1 cellular context compared by ENCODE assay signal in genomic region chr19:2945575-2946184, GRCh38.
TF ChIP-seq lines count a peak whose summit lies in the region.

No MANE protein-coding gene starts in this region.

TF ChIP-seq in HEK293, 187 proteins besides CTCF, POLR2A, EP300 and RAD21 (continued from another document):
- no peak for TF ChIP-seq PRDM2 (tag by site-specific recombination; IDR thresholded peaks at IDR 0.05; ENCODE audit: borderline replicate concordance)
- 0 out of 2 replicates have a peak, but pooled peaks have one; percentile 5 for TF ChIP-seq ZNF324 (tag by site-specific recombination; IDR thresholded peaks at IDR 0.05)
- no peak for TF ChIP-seq HOXC10 (CRISPR knock-in tag; IDR thresholded peaks at IDR 0.05)
- TF ChIP-seq ZNF19 (tag by site-specific recombination; IDR thresholded peaks at IDR 0.05; ENCODE audit: low read depth): no peak
- TF ChIP-seq ZNF223 (tag by site-specific recombination; IDR thresholded peaks at IDR 0.05): no peak
- TF ChIP-seq RBAK (tag by site-specific recombination; IDR thresholded peaks at IDR 0.05): no peak
- TF ChIP-seq ZFP3 (tag by site-specific recombination; IDR thresholded peaks at IDR 0.05; ENCODE audit: low read depth): no peak
- no peak for TF ChIP-seq ZNF560 (tag by site-specific recombination; IDR thresholded peaks at IDR 0.05; ENCODE audit: borderline replicate concordance)
- no peak for TF ChIP-seq ZNF248 (tag by site-specific recombination; IDR thresholded peaks at IDR 0.05)
- no peak for TF ChIP-seq ZSCAN18 (tag by site-specific recombination; IDR thresholded peaks at IDR 0.05)
- TF ChIP-seq HOXD13 (CRISPR knock-in tag; IDR thresholded peaks at IDR 0.05; ENCODE audit: borderline replicate concordance): no peak
- no peak for TF ChIP-seq ZNF302 (tag by site-specific recombination; IDR thresholded peaks at IDR 0.05; ENCODE audit: low read depth)
- no peak for TF ChIP-seq ZNF521 (tag by site-specific recombination; IDR thresholded peaks at IDR 0.05)
- TF ChIP-seq ZBTB20 (tag by site-specific recombination; IDR thresholded peaks at IDR 0.05): no peak
- no peak for TF ChIP-seq ZNF549 (tag by site-specific recombination; IDR thresholded peaks at IDR 0.05)
- no peak for TF ChIP-seq ZNF146 (tag by site-specific recombination; IDR thresholded peaks at IDR 0.05)
- no peak for TF ChIP-seq ZBTB7A (tag by site-specific recombination; IDR thresholded peaks at IDR 0.05; ENCODE audit: low read depth)
- no peak for TF ChIP-seq ZNF677 (tag by site-specific recombination; IDR thresholded peaks at IDR 0.05)
- no peak for TF ChIP-seq ZNF174 (tag by site-specific recombination; IDR thresholded peaks at IDR 0.05)
- 0 out of 2 replicates have a peak, but pooled peaks have one; percentile 23 for TF ChIP-seq PRDM6 (tag by site-specific recombination; IDR thresholded peaks at IDR 0.05)
- TF ChIP-seq INSM2 (tag by site-specific recombination; IDR thresholded peaks at IDR 0.05): no peak
- TF ChIP-seq ZNF112 (tag by site-specific recombination; IDR thresholded peaks at IDR 0.05): no peak
- TF ChIP-seq ZNF837 (tag by site-specific recombination; IDR thresholded peaks at IDR 0.05): no peak
- no peak for TF ChIP-seq ZNF701 (tag by site-specific recombination; IDR thresholded peaks at IDR 0.05)
- no peak for TF ChIP-seq ZBTB11 (tag by site-specific recombination; conservative IDR thresholded peaks at IDR 0.05; ENCODE audit: low read depth)
- no peak for TF ChIP-seq ZNF184 (tag by site-specific recombination; IDR thresholded peaks at IDR 0.05)
- no peak for TF ChIP-seq GLIS1 (tag by site-specific recombination; IDR thresholded peaks at IDR 0.05)
- no peak for TF ChIP-seq ZNF704 (tag by site-specific recombination; IDR thresholded peaks at IDR 0.05)
- TF ChIP-seq ZNF48 (tag by site-specific recombination; IDR thresholded peaks at IDR 0.05): no peak
- no peak for TF ChIP-seq TRIM28 (IDR thresholded peaks at IDR 0.05; ENCODE audit: borderline replicate concordance, low read length)
- no peak for TF ChIP-seq ZNF544 (tag by site-specific recombination; IDR thresholded peaks at IDR 0.05)
- no peak for TF ChIP-seq ZNF398 (tag by site-specific recombination; IDR thresholded peaks at IDR 0.05)
